16 cellular contexts compared by ENCODE assay signal in the genomic region with DNA sequence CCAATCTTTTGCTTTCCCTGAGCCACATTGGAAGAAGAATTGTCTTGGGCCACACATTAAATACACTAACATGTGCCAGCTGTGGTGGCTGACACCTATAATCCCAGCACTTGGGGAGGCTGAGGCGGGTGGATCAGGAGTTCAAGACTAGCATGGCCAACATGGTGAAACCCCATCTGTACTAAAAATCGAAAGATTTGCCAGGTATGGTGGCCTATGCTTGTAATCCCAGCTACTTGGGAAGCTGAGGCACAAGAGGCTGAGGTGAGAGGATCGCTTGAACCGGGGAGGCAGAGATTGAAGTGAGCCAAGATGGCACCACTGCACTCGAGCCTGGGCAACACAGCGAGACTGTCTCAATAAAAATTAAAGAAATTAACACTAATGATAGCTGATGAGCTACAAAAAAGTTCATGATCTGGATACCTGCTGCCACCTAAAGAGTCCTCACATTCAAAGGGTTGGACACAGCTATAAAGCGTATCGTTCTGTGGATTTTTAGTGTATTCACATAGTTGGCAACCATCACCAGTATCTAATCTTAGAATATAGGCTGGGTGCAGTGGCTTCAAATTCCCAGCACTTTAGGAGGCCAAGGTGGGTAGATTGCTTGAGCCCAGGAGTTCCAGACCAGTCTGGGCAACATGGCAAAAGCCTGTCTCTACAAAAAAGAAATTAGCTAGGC. TPM values are rescaled to one million over a fixed set of nuclear protein-coding genes. Genes with fewer than 3 reads are reported as not detected.
DNase-seq lines count a peak whose midpoint lies in the region; ATAC-seq and TF ChIP-seq lines count a peak whose summit lies in the region.
"Had no signal": no experiment of that assay in that cellular context is flagged by ENCODE, and none has a peak within 500 bp of the region (broad histone marks: within the 10 kb centered on the region; RNA-seq: fewer than 3 reads in every experiment).

No MANE protein-coding gene starts in this region.

- H3K27me3 ChIP-seq in RWPE2 (ENCODE audit: insufficient read depth, poor library complexity, severe bottlenecking) (no peaks in the 10 kb centered on the region), SJCRH30 (no peaks in the 10 kb centered on the region)
- H3K27me3 ChIP-seq: adrenal gland, dorsolateral prefrontal cortex, gastrocnemius medialis had no signal

- H3K9me3 ChIP-seq in RWPE2 (ENCODE audit: severe bottlenecking) (no peaks in the 10 kb centered on the region), SJCRH30 (replicated peaks) (no peaks in the 10 kb centered on the region)
- H3K9me3 ChIP-seq: adrenal gland, gastrocnemius medialis, HAP-1 had no signal

- no peak for TF ChIP-seq CTCF in RWPE2 (IDR thresholded peaks at IDR 0.05; ENCODE audit: poor library complexity, severe bottlenecking)

- H3K4me3 ChIP-seq in RWPE2 (ENCODE audit: severe bottlenecking) (no peak overlapping the region), SJCRH30 (no peak overlapping the region)
- H3K4me3 ChIP-seq: adrenal gland, dorsolateral prefrontal cortex, gastrocnemius medialis, HAP-1 had no signal

- peak; percentile 37 for DNase-seq in NCI-H82 (lab: John Stamatoyannopoulos, UW)
- DNase-seq in NCI-H82 treated with DMSO at 0.1 percent for 48 hours (lab: John Stamatoyannopoulos, UW; ENCODE audit: unreplicated experiment) = no peak
- DNase-seq in EL = peak; percentile 33
- DNase-seq in RWPE2 (ENCODE audit: low spot score) = no peak
- peak; percentile 17 for DNase-seq in fibroblast of gingiva (ENCODE audit: low read depth)
- DNase-seq in SJCRH30 = no peak
- DNase-seq in retina = no peak
- no peak for DNase-seq in AG08396 (ENCODE audit: low spot score)
- DNase-seq: adrenal gland, dorsolateral prefrontal cortex, gastrocnemius medialis, naive B cell, NCI-H1694, small intestine had no signal

- peaks cover 51% of the 10 kb centered on the region for H3K36me3 ChIP-seq in RWPE2 (ENCODE audit: low read depth)
- peaks cover 53% of the 10 kb centered on the region for H3K36me3 ChIP-seq in SJCRH30

- peak; percentile 25 for ATAC-seq in RWPE2 (ENCODE audit: low read depth)

- H3K27ac ChIP-seq in RWPE2 (ENCODE audit: poor library complexity, severe bottlenecking) = peak overlapping the region; percentile 96
- no peak overlapping the region for H3K27ac ChIP-seq in SJCRH30
- H3K27ac ChIP-seq: adrenal gland, dorsolateral prefrontal cortex, gastrocnemius medialis had no signal

- peaks cover 22% of the 10 kb centered on the region for H3K4me1 ChIP-seq in RWPE2 (ENCODE audit: insufficient read depth, poor library complexity, severe bottlenecking)
- H3K4me1 ChIP-seq in SJCRH30 = no peaks in the 10 kb centered on the region
- H3K4me1 ChIP-seq: adrenal gland, gastrocnemius medialis, HAP-1 had no signal

RNA-seq across cellular contexts. Expression of a gene that starts 3.4 kb away (rescaled TPM):
- total RNA-seq in SJCRH30 (2014; rRNA removed; shearing (Covaris generic)) = not detected in 2 replicates
- total RNA-seq: urinary bladder had no signal

RNA-seq across cellular contexts. Expression of a gene that starts 14.3 kb away (rescaled TPM):
- total RNA-seq in SJCRH30 (2014; rRNA removed; shearing (Covaris generic)) = 1,245 and 1,269 TPM in 2 replicates

RNA-seq across cellular contexts. Expression of a gene that starts 47.0 kb away (rescaled TPM):
- total RNA-seq in SJCRH30 (2014; rRNA removed; shearing (Covaris generic)) = not detected in 2 replicates
- total RNA-seq: adrenal gland, gastrocnemius medialis, urinary bladder had no signal

Comparison
In these comparisons a context has a peak if more than half of its experiments do, and no peak if none do; other contexts are left out.
1. DNase-seq: peak in NCI-H82 (single experiment), EL (single experiment) and fibroblast of gingiva (single experiment); none in NCI-H82 treated with DMSO at 0.1 percent for 48 hours (single experiment), RWPE2 (single experiment), SJCRH30 (0 of 2), retina (single experiment) and AG08396 (single experiment).